Comparison of ENCODE assay signal across 3 cellular contexts in genomic region chr7:155852426-155853301, GRCh38.
TF ChIP-seq lines count a peak whose summit lies in the region.

No MANE protein-coding gene starts in this region.

TF ChIP-seq in HCT116, 20 proteins besides CTCF, POLR2A, EP300 and RAD21:
- TF ChIP-seq EZH2phosphoT487 (IDR thresholded peaks at IDR 0.05; ENCODE audit: borderline replicate concordance) (no peak), CEBPB (IDR thresholded peaks at IDR 0.05; ENCODE audit: low read depth) (no peak), YY1 (IDR thresholded peaks at IDR 0.05; ENCODE audit: extremely low read depth, insufficient replicate concordance, low read depth, low read length) (no peak), TCF7L2 (IDR thresholded peaks at IDR 0.05; ENCODE audit: borderline replicate concordance, extremely low read depth, insufficient read depth, insufficient read length) (no peak), SP1 (IDR thresholded peaks at IDR 0.05; ENCODE audit: low read depth) (no peak), FOSL1 (IDR thresholded peaks at IDR 0.05; ENCODE audit: low read depth) (no peak)

TF ChIP-seq in IMR-90, 13 proteins besides CTCF, POLR2A, EP300 and RAD21:
- TF ChIP-seq RCOR1 (IDR thresholded peaks at IDR 0.05; ENCODE audit: insufficient replicate concordance, low read length): no peak
- no peak for TF ChIP-seq MXI1 (IDR thresholded peaks at IDR 0.05; ENCODE audit: borderline replicate concordance, low read depth, low read length)
- no peak for TF ChIP-seq MAZ (IDR thresholded peaks at IDR 0.05; ENCODE audit: borderline replicate concordance, low read depth, low read length)
- no peak for TF ChIP-seq CEBPB (IDR thresholded peaks at IDR 0.05; ENCODE audit: low read depth, low read length)
- no peak for TF ChIP-seq BHLHE40 (IDR thresholded peaks at IDR 0.05; ENCODE audit: low read depth, low read length)
- TF ChIP-seq CHD1 (IDR thresholded peaks at IDR 0.05; ENCODE audit: low read depth, low read length): no peak
- no peak for TF ChIP-seq MAFK (IDR thresholded peaks at IDR 0.05; ENCODE audit: low read depth, low read length)
- TF ChIP-seq FOS (IDR thresholded peaks at IDR 0.05; ENCODE audit: low read depth, low read length): no peak
- TF ChIP-seq NFE2L2 (IDR thresholded peaks at IDR 0.05; ENCODE audit: low read depth, low read length): no peak
- no peak for TF ChIP-seq SMC3 (IDR thresholded peaks at IDR 0.05; ENCODE audit: low read depth, low read length)
- no peak for TF ChIP-seq RFX5 (IDR thresholded peaks at IDR 0.05; ENCODE audit: low read depth, low read length)
- TF ChIP-seq, protein P1, sequence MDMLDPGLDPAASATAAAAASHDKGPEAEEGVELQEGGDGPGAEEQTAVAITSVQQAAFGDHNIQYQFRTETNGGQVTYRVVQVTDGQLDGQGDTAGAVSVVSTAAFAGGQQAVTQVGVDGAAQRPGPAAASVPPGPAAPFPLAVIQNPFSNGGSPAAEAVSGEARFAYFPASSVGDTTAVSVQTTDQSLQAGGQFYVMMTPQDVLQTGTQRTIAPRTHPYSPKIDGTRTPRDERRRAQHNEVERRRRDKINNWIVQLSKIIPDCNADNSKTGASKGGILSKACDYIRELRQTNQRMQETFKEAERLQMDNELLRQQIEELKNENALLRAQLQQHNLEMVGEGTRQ (IDR thresholded peaks at IDR 0.05; ENCODE audit: low read depth, low read length): no peak
- no peak for TF ChIP-seq ELK1 (IDR thresholded peaks at IDR 0.05; ENCODE audit: borderline replicate concordance, low read depth, low read length)

TF ChIP-seq in H1, 55 proteins besides CTCF, POLR2A, EP300 and RAD21:
- no peak for TF ChIP-seq HDAC6 (IDR thresholded peaks at IDR 0.05; ENCODE audit: low read depth, low read length)
- no peak for TF ChIP-seq SUZ12 (IDR thresholded peaks at IDR 0.05; ENCODE audit: low read length)
- TF ChIP-seq GTF2F1 (IDR thresholded peaks at IDR 0.05; ENCODE audit: borderline replicate concordance, low read depth, low read length): no peak
- TF ChIP-seq PHF8 (conservative IDR thresholded peaks at IDR 0.05; ENCODE audit: low read depth, low read length): no peak
- TF ChIP-seq YY1 (IDR thresholded peaks at IDR 0.05; ENCODE audit: low read depth, low read length): no peak
- TF ChIP-seq BCL11A (IDR thresholded peaks at IDR 0.05; ENCODE audit: low read depth in 2 of 2, low read length in 2 of 2): no peak
- no peak for TF ChIP-seq KDM1A (IDR thresholded peaks at IDR 0.05; ENCODE audit: borderline replicate concordance, low read length)
- TF ChIP-seq CHD7 (IDR thresholded peaks at IDR 0.05; ENCODE audit: insufficient replicate concordance, low read length): no peak
- TF ChIP-seq SP1 (IDR thresholded peaks at IDR 0.05; ENCODE audit: low read depth, low read length): no peak
- TF ChIP-seq HDAC2 (IDR thresholded peaks at IDR 0.05; ENCODE audit: borderline replicate concordance in 1 of 2, low read depth in 2 of 2, low read length in 2 of 2): no peak
- TF ChIP-seq SRF (IDR thresholded peaks at IDR 0.05; ENCODE audit: low read depth, low read length): no peak
- TF ChIP-seq POLR2AphosphoS5 (IDR thresholded peaks at IDR 0.05; ENCODE audit: low read depth, low read length): no peak
- no peak for TF ChIP-seq POU5F1 (IDR thresholded peaks at IDR 0.05; ENCODE audit: low read depth, low read length)
- no peak for TF ChIP-seq GABPA (IDR thresholded peaks at IDR 0.05; ENCODE audit: borderline replicate concordance, insufficient read depth, low read length)
- TF ChIP-seq FOSL1 (IDR thresholded peaks at IDR 0.05; ENCODE audit: insufficient read depth, low read depth, low read length): no peak
- TF ChIP-seq SP4 (IDR thresholded peaks at IDR 0.05; ENCODE audit: low read length): no peak
- no peak for TF ChIP-seq TAF1 (IDR thresholded peaks at IDR 0.05; ENCODE audit: low read depth, low read length)
- no peak for TF ChIP-seq RNF2 (IDR thresholded peaks at IDR 0.05; ENCODE audit: borderline replicate concordance, low read depth, low read length, missing control alignments, poor library complexity, severe bottlenecking)
- no peak for TF ChIP-seq E2F6 (IDR thresholded peaks at IDR 0.05)
